Comparison of ENCODE assay signal across 18 cellular contexts in the genomic region with DNA sequence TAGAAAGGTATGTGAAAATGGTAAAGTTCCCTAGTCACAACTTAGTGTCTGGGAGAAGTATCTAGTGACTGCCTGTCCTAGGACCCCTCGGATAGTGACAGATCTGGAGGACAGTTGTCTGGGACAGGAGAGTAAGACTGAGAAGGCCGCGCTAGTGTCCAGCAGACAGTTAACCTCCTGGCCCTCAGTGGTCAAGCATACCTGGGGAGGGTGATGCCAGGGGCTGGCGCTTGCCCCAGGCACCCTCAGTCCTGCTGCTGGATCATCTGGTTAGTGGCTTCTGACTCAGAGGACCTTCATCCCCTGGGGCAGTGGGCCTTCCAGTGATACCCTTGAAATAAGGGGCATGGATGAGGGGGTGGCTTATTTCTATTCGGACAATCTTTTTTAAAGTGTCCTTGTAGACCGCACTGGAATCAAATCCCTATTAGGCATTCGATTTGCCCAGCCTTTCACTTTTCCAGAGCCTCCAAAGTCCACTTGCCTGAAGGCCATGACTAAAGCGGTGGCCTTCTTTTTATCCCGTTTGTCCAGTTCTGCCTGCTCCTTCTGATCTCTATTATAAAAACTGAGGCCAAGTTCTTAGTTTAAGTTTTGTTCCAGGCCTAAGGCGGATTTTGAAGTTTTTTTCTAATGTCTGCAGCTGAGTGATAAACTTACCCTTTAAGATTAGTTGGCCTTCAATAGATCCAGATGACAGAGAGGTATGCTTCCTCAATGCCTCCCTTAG. TPM values are rescaled to one million over a fixed set of nuclear protein-coding genes. Genes with fewer than 3 reads are reported as not detected.
"Had no signal": no experiment of that assay in that cellular context is flagged by ENCODE, and none has a peak within 500 bp of the region (broad histone marks: within the 10 kb centered on the region; RNA-seq: fewer than 3 reads in every experiment).

No MANE protein-coding gene starts in this region.

RNA-seq across cellular contexts. Expression of a gene that starts 1.6 kb away (rescaled TPM):
- total RNA-seq: activated B cell treated with CpG ODN at 0.5 μM for 24 hours; activated CD4-positive, alpha-beta memory T cell treated with anti-CD3 and anti-CD28 coated beads for 36 hours; activated CD4-positive, alpha-beta T cell treated with anti-CD3 and anti-CD28 coated beads, Interleukin-2, amount 10 ng/mL, durations not matched to agents 24 days and 14 days; activated CD8-positive, alpha-beta memory T cell treated with anti-CD3 and anti-CD28 coated beads for 36 hours; activated CD8-positive, alpha-beta T cell treated with anti-CD3 and anti-CD28 coated beads for 36 hours; activated naive CD4-positive, alpha-beta T cell treated with anti-CD3 and anti-CD28 coated beads for 36 hours; activated naive CD4-positive, alpha-beta T cell treated with anti-CD3 and anti-CD28 coated beads, Interleukin-2, amount 50 U/mL, for 72 hours; activated naive CD8-positive, alpha-beta T cell treated with anti-CD3 and anti-CD28 coated beads for 36 hours; activated T-cell treated with anti-CD3 and anti-CD28 coated beads, Interleukin-2, amount 50 U/mL, for 4 hours; activated T-cell treated with anti-CD3 and anti-CD28 coated beads, Interleukin-2, amount 50 U/mL, for 72 hours; activated T-helper 1 cell treated with anti-CD3 and anti-CD28 coated beads, Interleukin-12 subunit alpha, Interleukin-12 subunit beta, Interleukin-2, Interleukin-4 antibody, amounts not matched to agents 30 ng/mL and 10 ng/mL and 1 ng/mL, durations not matched to agents 14 hours and 24 hours and 36 hours; activated T-helper 17 cell treated with anti-CD3 and anti-CD28 coated beads, Interleukin-2, amount 50 U/mL, for 72 hours; adrenal gland; aorta; astrocyte; body of pancreas; bronchial epithelial cell; cardiac muscle cell had no signal

RNA-seq across cellular contexts. Expression of a gene that starts 40.1 kb away (rescaled TPM):
- total RNA-seq: activated B cell treated with CpG ODN at 0.5 μM for 24 hours; activated CD4-positive, alpha-beta memory T cell treated with anti-CD3 and anti-CD28 coated beads for 36 hours; activated CD8-positive, alpha-beta memory T cell treated with anti-CD3 and anti-CD28 coated beads for 36 hours; activated CD8-positive, alpha-beta T cell treated with anti-CD3 and anti-CD28 coated beads for 36 hours; activated naive CD4-positive, alpha-beta T cell treated with anti-CD3 and anti-CD28 coated beads for 36 hours; activated naive CD4-positive, alpha-beta T cell treated with anti-CD3 and anti-CD28 coated beads, Interleukin-2, amount 50 U/mL, for 72 hours; activated naive CD8-positive, alpha-beta T cell treated with anti-CD3 and anti-CD28 coated beads for 36 hours; activated T-cell treated with anti-CD3 and anti-CD28 coated beads, Interleukin-2, amount 50 U/mL, for 4 hours; activated T-cell treated with anti-CD3 and anti-CD28 coated beads, Interleukin-2, amount 50 U/mL, for 72 hours; activated T-helper 1 cell treated with anti-CD3 and anti-CD28 coated beads, Interleukin-12 subunit alpha, Interleukin-12 subunit beta, Interleukin-2, Interleukin-4 antibody, amounts not matched to agents 30 ng/mL and 10 ng/mL and 1 ng/mL, durations not matched to agents 14 hours and 24 hours and 36 hours; activated T-helper 17 cell treated with anti-CD3 and anti-CD28 coated beads, Interleukin-2, amount 50 U/mL, for 72 hours; adrenal gland; aorta; astrocyte; bronchial epithelial cell had no signal
